13 cellular contexts compared by ENCODE assay signal in the genomic region with DNA sequence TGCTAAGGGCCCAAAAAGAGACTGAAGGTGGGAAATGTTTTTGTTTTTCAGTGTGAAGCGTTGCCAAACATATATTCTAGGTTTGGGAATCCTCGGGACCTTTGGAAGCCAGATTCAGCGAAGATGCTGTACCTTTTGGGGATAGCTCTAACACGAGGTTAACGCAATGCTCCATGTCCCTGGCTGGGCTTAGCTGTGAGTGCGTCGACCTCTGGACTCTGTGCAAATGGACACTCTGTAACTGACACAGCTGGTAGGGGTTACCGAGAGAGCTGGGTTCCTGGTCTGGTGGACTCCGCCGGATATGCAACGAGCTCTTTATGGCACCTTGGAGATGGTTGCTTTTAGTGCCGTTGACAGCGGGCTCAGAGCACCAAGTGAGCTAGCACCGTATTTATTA. TPM values are rescaled to one million over a fixed set of nuclear protein-coding genes. Genes with fewer than 3 reads are reported as not detected.
A peak's percentile ranks its signal among the peaks of the same experiment; 100 is the strongest.
DNase-seq lines count a peak whose midpoint lies in the region; ATAC-seq and TF ChIP-seq lines count a peak whose summit lies in the region.
"Had no signal": no experiment of that assay in that cellular context is flagged by ENCODE, and none has a peak within 500 bp of the region (broad histone marks: within the 10 kb centered on the region; RNA-seq: fewer than 3 reads in every experiment).

No MANE protein-coding gene starts in this region.

- no peaks in the 10 kb centered on the region for H3K79me1 ChIP-seq in neuronal stem cell (ENCODE audit: low read depth, low read length)

- no peak overlapping the region for H2BK12ac ChIP-seq in neuronal stem cell (ENCODE audit: low read length)

- WGBS in GM23248 (ENCODE audit: low coverage in 1 of 2, low lambda C conversion rate in 2 of 2, missing lambda C conversion rate in 2 of 2), 2 experiments: 46 to 48% methylated on average over 14 of the region's 14 CpGs
- WGBS in esophagus muscularis mucosa: 70% methylated on average over 13 of the region's 14 CpGs
- WGBS in neuronal stem cell (ENCODE audit: extremely low coverage in 2 of 2, insufficient read length in 2 of 2, insufficient replicate concordance in 1 of 2), 2 donors: no CpG with 5 or more reads among the region's 14 CpGs

- H3K18ac ChIP-seq in neuronal stem cell (ENCODE audit: low read length): no peak overlapping the region

- no peak overlapping the region for H3K14ac ChIP-seq in neuronal stem cell (ENCODE audit: low read length)

- no peak overlapping the region for H2AK5ac ChIP-seq in neuronal stem cell (ENCODE audit: low read depth, low read length)

- DNase-seq in GM23248 (no peak), PC-3 (no peak), esophagus muscularis mucosa (ENCODE audit: extremely low spot score) (no peak), neuronal stem cell (ENCODE audit: low spot score) (no peak), pons (ENCODE audit: low spot score) (no peak), NCI-H69 (lab: John Stamatoyannopoulos, UW) (no peak), NCI-H2081 treated with DMSO at 0.1 percent for 48 hours (lab: John Stamatoyannopoulos, UW) (no peak)
- no peak for DNase-seq in stimulated activated CD4-positive, alpha-beta T cell treated with anti-CD3 and anti-CD28 coated beads, Interleukin-4, amount 100 ng/mL, for 1 hour
- DNase-seq: NCI-H2029 treated with DMSO at 0.1 percent for 48 hours, T-helper 9 cell had no signal

- intact Hi-C loops in PC-3 (cut with micrococcal nuclease): no loop called here
- intact Hi-C loops in esophagus muscularis mucosa (cut with DNase I): loop anchor here (5.0 kb wide), 1 partner anchor 301 kb away; no protein-coding TSS in a partner anchor

- ATAC-seq in PC-3: no peak

- H3K36me3 ChIP-seq in GM23248 (ENCODE audit: low read depth): no peaks in the 10 kb centered on the region
- no peaks in the 10 kb centered on the region for H3K36me3 ChIP-seq in PC-3 (ENCODE audit: low read depth, low read length)
- H3K36me3 ChIP-seq in esophagus muscularis mucosa: no peaks in the 10 kb centered on the region
- no peaks in the 10 kb centered on the region for H3K36me3 ChIP-seq in neuronal stem cell (replicated peaks in 1 of 2; ENCODE audit: control insufficient read depth in 2 of 2, insufficient read depth in 2 of 2, low read length in 2 of 2)

- H3K4me1 ChIP-seq in GM23248 (ENCODE audit: insufficient read depth) (0 out of 2 replicates have a peak, but pooled peaks cover 3% of the 10 kb centered on the region), PC-3 (ENCODE audit: insufficient read depth, low read length) (no peaks in the 10 kb centered on the region; the same call in 1 of the 2 replicates), esophagus muscularis mucosa (peaks cover 8 to 19% (median 18%) of the 10 kb centered on the region in 4 donors), neuronal stem cell (ENCODE audit: control insufficient read depth in 2 of 2, insufficient read depth in 1 of 2, low read depth in 1 of 2, low read length in 2 of 2) (peaks cover 2 to 5% of the 10 kb centered on the region in 2 donors)

- no peak overlapping the region for H3K9ac ChIP-seq in GM23248
- no peak overlapping the region; the same call in 1 of the 2 replicates for H3K9ac ChIP-seq in PC-3 (ENCODE audit: low read length)
- no peak overlapping the region for H3K9ac ChIP-seq in neuronal stem cell (ENCODE audit: low read depth, low read length, poor library complexity)

- H2BK120ac ChIP-seq in neuronal stem cell (ENCODE audit: low read depth, low read length): no peak overlapping the region

- no TSS peak for BruUV-seq in PC-3 (replicated peaks; lab: Mats Ljungman, UMichigan)

- no peak overlapping the region for H3K23ac ChIP-seq in neuronal stem cell (ENCODE audit: low read depth, low read length, poor library complexity)

- H3K4me3 ChIP-seq in GM23248: peak overlapping the region; percentile 74
- H3K4me3 ChIP-seq in PC-3 (ENCODE audit: low read length): peak overlapping the region; percentile 79
- peak overlapping the region in 3 of 4 donors; percentile 58 to 65 (median 60) for H3K4me3 ChIP-seq in esophagus muscularis mucosa
- H3K4me3 ChIP-seq in neuronal stem cell (ENCODE audit: low read length in 2 of 2): no peak overlapping the region

- in situ Hi-C loops in GM23248 (cut with MboI): no loop called here

- H4K20me1 ChIP-seq in GM23248 (ENCODE audit: insufficient read depth) (no peaks in the 10 kb centered on the region), PC-3 (ENCODE audit: low read length) (no peaks in the 10 kb centered on the region)

- CTCF ChIA-PET in PC-3 (lab: Charles Lee): interaction anchor here (0.9 to 1.6 kb wide), 4 partner anchors 10 to 198 kb away, joined by 4 to 8 read pairs (median 6); no protein-coding TSS in a partner anchor

- POLR2A ChIA-PET in PC-3 (lab: Charles Lee; ENCODE audit: unreplicated experiment): interaction anchor here (0.6 kb wide), 1 partner anchor 101 kb away, joined by 4 read pairs; no protein-coding TSS in a partner anchor

- H2BK15ac ChIP-seq in neuronal stem cell (ENCODE audit: low read length): no peak overlapping the region

- peak overlapping the region; percentile 84 for H3K4me2 ChIP-seq in GM23248 (ENCODE audit: unreplicated experiment)
- H3K4me2 ChIP-seq in PC-3 (ENCODE audit: low read length): peak overlapping the region; percentile 86
- no peak overlapping the region for H3K4me2 ChIP-seq in neuronal stem cell (ENCODE audit: insufficient read depth, low read length, poor library complexity, severe bottlenecking)

- H3K79me2 ChIP-seq in GM23248 (ENCODE audit: insufficient read depth) (no peaks in the 10 kb centered on the region), PC-3 (ENCODE audit: low read length) (no peaks in the 10 kb centered on the region)

- no peak overlapping the region for H4K8ac ChIP-seq in neuronal stem cell (ENCODE audit: low read depth, low read length)

- H3F3A ChIP-seq in GM23248 (ENCODE audit: insufficient read depth) (peaks cover 11% of the 10 kb centered on the region; the same call in 1 of the 2 replicates), PC-3 (ENCODE audit: low read length, unreplicated experiment) (no peaks in the 10 kb centered on the region)

- peak overlapping the region; percentile 84 for H2AFZ ChIP-seq in GM23248
- peak overlapping the region; percentile 91 for H2AFZ ChIP-seq in PC-3 (ENCODE audit: low read length)
- H2AFZ ChIP-seq in neuronal stem cell (ENCODE audit: low read length): peak overlapping the region; percentile 90

- H4K91ac ChIP-seq in neuronal stem cell (ENCODE audit: low read depth, low read length, poor library complexity): no peak overlapping the region

- H2BK5ac ChIP-seq in neuronal stem cell (ENCODE audit: low read length): no peak overlapping the region

- no peak for TF ChIP-seq EP300 in esophagus muscularis mucosa (IDR thresholded peaks at IDR 0.05)

- no peak for TF ChIP-seq POLR2A in esophagus muscularis mucosa (IDR thresholded peaks at IDR 0.05; ENCODE audit: low read depth)

- H3K9me3 ChIP-seq in GM23248 (ENCODE audit: low read depth) (no peaks in the 10 kb centered on the region), PC-3 (ENCODE audit: low read length) (no peaks in the 10 kb centered on the region), esophagus muscularis mucosa (no peaks in the 10 kb centered on the region), neuronal stem cell (replicated peaks in 1 of 2; ENCODE audit: control insufficient read depth in 2 of 2, insufficient read depth in 1 of 2, low read depth in 1 of 2, low read length in 2 of 2) (no peaks in the 10 kb centered on the region)

- H3K4ac ChIP-seq in neuronal stem cell (ENCODE audit: low read length): no peak overlapping the region

- H3K9me2 ChIP-seq in GM23248 (ENCODE audit: insufficient read depth) (no peaks in the 10 kb centered on the region), PC-3 (replicated peaks; ENCODE audit: low read length) (no peaks in the 10 kb centered on the region)

- TF ChIP-seq CTCF in PC-3 (conservative IDR thresholded peaks at IDR 0.05; ENCODE audit: low read depth, low read length) (no peak), esophagus muscularis mucosa (IDR thresholded peaks at IDR 0.05) (no peak)

- H3K27me3 ChIP-seq in GM23248 (replicated peaks; ENCODE audit: insufficient read depth) (peaks cover 14% of the 10 kb centered on the region), PC-3 (ENCODE audit: low read length) (no peaks in the 10 kb centered on the region), esophagus muscularis mucosa (peaks cover 0 to 47% (median 0%) of the 10 kb centered on the region in 4 donors), neuronal stem cell (ENCODE audit: control insufficient read depth in 3 of 3, insufficient read depth in 3 of 3, low read depth in 1 of 3, low read length in 3 of 3) (peaks cover 0 to 29% (median 15%) of the 10 kb centered on the region in 3 experiments)

- H3K27ac ChIP-seq in GM23248 (no peak overlapping the region), PC-3 (ENCODE audit: low read length) (no peak overlapping the region), esophagus muscularis mucosa (replicated peaks in 1 of 4) (no peak overlapping the region), neuronal stem cell (replicated peaks; ENCODE audit: low read length) (no peak overlapping the region)

RNA-seq across cellular contexts. Expression of gene SH3GL3, which starts 0.7 kb away (rescaled TPM):
- not detected in 2 replicates for total RNA-seq in GM23248 (2014; rRNA removed; shearing (Covaris generic))
- polyA plus RNA-seq in GM23248 (2016; fragmentation: Nextera tagmentation; extraction: Ambion mirVana): 0.27 and 0.28 TPM in 2 replicates
- total RNA-seq in PC-3 (2014; rRNA removed): 1.7 and 3.6 TPM in 2 replicates
- under 1 TPM in 1 of 4 donors, not detected in 3; 0.19 TPM for total RNA-seq in esophagus muscularis mucosa
- polyA plus RNA-seq in neuronal stem cell (2013, experiment 1 of 2): 3.1 TPM
- 3.0 TPM for polyA plus RNA-seq in neuronal stem cell (2013, experiment 2 of 2)
- total RNA-seq: activated CD8-positive, alpha-beta memory T cell treated with anti-CD3 and anti-CD28 coated beads, Interleukin-2, amount 10 ng/mL, durations not matched to agents 7 days and 5 days; endothelial cell of umbilical vein had no signal
- polyA plus RNA-seq: aorta, endothelial cell of umbilical vein had no signal

Comparison
In these comparisons a context has a peak if more than half of its experiments do, and no peak if none do; other contexts are left out.
1. H3K4me3 ChIP-seq: peak in GM23248 (single experiment), PC-3 (single experiment) and esophagus muscularis mucosa (3 of 4); none in neuronal stem cell (0 of 2).
2. Peak in every context shown above with its lines, with median percentiles within 50 percentile points of each other: H2AFZ ChIP-seq.